2 cellular contexts compared by ENCODE assay signal in genomic region chr6:50096267-50096666, GRCh38.
TF ChIP-seq lines count a peak whose summit lies in the region.

No MANE protein-coding gene starts in this region.

TF ChIP-seq in GM23338, 12 proteins besides CTCF, POLR2A, EP300 and RAD21:
- TF ChIP-seq EZH2 (IDR thresholded peaks at IDR 0.05; ENCODE audit: low read depth, unreplicated experiment) (no peak), NANOG (IDR thresholded peaks at IDR 0.05; ENCODE audit: borderline replicate concordance) (no peak), EZH2phosphoT487 (IDR thresholded peaks at IDR 0.05; ENCODE audit: unreplicated experiment) (no peak), ZNF114 (CRISPR knock-in tag; IDR thresholded peaks at IDR 0.05) (no peak), JUNB (IDR thresholded peaks at IDR 0.05; ENCODE audit: unreplicated experiment) (no peak), POLR2AphosphoS5 (IDR thresholded peaks at IDR 0.05; ENCODE audit: low read depth) (no peak)
- TF ChIP-seq, protein P1, sequence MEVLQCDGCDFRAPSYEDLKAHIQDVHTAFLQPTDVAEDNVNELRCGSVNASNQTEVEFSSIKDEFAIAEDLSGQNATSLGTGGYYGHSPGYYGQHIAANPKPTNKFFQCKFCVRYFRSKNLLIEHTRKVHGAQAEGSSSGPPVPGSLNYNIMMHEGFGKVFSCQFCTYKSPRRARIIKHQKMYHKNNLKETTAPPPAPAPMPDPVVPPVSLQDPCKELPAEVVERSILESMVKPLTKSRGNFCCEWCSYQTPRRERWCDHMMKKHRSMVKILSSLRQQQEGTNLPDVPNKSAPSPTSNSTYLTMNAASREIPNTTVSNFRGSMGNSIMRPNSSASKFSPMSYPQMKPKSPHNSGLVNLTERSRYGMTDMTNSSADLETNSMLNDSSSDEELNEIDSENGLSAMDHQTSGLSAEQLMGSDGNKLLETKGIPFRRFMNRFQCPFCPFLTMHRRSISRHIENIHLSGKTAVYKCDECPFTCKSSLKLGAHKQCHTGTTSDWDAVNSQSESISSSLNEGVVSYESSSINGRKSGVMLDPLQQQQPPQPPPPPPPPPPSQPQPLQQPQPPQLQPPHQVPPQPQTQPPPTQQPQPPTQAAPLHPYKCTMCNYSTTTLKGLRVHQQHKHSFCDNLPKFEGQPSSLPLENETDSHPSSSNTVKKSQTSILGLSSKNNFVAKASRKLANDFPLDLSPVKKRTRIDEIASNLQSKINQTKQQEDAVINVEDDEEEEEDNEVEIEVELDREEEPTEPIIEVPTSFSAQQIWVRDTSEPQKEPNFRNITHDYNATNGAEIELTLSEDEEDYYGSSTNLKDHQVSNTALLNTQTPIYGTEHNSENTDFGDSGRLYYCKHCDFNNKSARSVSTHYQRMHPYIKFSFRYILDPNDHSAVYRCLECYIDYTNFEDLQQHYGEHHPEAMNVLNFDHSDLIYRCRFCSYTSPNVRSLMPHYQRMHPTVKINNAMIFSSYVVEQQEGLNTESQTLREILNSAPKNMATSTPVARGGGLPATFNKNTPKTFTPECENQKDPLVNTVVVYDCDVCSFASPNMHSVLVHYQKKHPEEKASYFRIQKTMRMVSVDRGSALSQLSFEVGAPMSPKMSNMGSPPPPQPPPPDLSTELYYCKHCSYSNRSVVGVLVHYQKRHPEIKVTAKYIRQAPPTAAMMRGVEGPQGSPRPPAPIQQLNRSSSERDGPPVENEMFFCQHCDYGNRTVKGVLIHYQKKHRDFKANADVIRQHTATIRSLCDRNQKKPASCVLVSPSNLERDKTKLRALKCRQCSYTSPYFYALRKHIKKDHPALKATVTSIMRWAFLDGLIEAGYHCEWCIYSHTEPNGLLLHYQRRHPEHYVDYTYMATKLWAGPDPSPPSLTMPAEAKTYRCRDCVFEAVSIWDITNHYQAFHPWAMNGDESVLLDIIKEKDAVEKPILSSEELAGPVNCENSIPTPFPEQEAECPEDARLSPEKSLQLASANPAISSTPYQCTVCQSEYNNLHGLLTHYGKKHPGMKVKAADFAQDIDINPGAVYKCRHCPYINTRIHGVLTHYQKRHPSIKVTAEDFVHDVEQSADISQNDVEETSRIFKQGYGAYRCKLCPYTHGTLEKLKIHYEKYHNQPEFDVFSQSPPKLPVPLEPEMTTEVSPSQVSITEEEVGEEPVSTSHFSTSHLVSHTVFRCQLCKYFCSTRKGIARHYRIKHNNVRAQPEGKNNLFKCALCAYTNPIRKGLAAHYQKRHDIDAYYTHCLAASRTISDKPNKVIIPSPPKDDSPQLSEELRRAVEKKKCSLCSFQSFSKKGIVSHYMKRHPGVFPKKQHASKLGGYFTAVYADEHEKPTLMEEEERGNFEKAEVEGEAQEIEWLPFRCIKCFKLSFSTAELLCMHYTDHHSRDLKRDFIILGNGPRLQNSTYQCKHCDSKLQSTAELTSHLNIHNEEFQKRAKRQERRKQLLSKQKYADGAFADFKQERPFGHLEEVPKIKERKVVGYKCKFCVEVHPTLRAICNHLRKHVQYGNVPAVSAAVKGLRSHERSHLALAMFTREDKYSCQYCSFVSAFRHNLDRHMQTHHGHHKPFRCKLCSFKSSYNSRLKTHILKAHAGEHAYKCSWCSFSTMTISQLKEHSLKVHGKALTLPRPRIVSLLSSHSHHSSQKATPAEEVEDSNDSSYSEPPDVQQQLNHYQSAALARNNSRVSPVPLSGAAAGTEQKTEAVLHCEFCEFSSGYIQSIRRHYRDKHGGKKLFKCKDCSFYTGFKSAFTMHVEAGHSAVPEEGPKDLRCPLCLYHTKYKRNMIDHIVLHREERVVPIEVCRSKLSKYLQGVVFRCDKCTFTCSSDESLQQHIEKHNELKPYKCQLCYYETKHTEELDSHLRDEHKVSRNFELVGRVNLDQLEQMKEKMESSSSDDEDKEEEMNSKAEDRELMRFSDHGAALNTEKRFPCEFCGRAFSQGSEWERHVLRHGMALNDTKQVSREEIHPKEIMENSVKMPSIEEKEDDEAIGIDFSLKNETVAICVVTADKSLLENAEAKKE (CRISPR knock-in tag; IDR thresholded peaks at IDR 0.05), result no peak
- TF ChIP-seq, protein P2, sequence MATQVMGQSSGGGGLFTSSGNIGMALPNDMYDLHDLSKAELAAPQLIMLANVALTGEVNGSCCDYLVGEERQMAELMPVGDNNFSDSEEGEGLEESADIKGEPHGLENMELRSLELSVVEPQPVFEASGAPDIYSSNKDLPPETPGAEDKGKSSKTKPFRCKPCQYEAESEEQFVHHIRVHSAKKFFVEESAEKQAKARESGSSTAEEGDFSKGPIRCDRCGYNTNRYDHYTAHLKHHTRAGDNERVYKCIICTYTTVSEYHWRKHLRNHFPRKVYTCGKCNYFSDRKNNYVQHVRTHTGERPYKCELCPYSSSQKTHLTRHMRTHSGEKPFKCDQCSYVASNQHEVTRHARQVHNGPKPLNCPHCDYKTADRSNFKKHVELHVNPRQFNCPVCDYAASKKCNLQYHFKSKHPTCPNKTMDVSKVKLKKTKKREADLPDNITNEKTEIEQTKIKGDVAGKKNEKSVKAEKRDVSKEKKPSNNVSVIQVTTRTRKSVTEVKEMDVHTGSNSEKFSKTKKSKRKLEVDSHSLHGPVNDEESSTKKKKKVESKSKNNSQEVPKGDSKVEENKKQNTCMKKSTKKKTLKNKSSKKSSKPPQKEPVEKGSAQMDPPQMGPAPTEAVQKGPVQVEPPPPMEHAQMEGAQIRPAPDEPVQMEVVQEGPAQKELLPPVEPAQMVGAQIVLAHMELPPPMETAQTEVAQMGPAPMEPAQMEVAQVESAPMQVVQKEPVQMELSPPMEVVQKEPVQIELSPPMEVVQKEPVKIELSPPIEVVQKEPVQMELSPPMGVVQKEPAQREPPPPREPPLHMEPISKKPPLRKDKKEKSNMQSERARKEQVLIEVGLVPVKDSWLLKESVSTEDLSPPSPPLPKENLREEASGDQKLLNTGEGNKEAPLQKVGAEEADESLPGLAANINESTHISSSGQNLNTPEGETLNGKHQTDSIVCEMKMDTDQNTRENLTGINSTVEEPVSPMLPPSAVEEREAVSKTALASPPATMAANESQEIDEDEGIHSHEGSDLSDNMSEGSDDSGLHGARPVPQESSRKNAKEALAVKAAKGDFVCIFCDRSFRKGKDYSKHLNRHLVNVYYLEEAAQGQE (IDR thresholded peaks at IDR 0.05; ENCODE audit: unreplicated experiment), result no peak

TF ChIP-seq in H1, 55 proteins besides CTCF, POLR2A, EP300 and RAD21:
- TF ChIP-seq TEAD4 (IDR thresholded peaks at IDR 0.05; ENCODE audit: low read depth, low read length), result no peak
- TF ChIP-seq RBBP5 (IDR thresholded peaks at IDR 0.05; ENCODE audit: borderline replicate concordance, low read depth, low read length), result no peak
- TF ChIP-seq CHD1 (IDR thresholded peaks at IDR 0.05; ENCODE audit: low read depth, low read length), result no peak
- TF ChIP-seq PHF8 (conservative IDR thresholded peaks at IDR 0.05; ENCODE audit: low read depth, low read length), result no peak
- no peak for TF ChIP-seq JUN (IDR thresholded peaks at IDR 0.05; ENCODE audit: low read depth, low read length)
- TF ChIP-seq, protein P3, sequence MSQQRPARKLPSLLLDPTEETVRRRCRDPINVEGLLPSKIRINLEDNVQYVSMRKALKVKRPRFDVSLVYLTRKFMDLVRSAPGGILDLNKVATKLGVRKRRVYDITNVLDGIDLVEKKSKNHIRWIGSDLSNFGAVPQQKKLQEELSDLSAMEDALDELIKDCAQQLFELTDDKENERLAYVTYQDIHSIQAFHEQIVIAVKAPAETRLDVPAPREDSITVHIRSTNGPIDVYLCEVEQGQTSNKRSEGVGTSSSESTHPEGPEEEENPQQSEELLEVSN (IDR thresholded peaks at IDR 0.05), result no peak
- no peak for TF ChIP-seq ATF2 (IDR thresholded peaks at IDR 0.05; ENCODE audit: low read length)
- no peak for TF ChIP-seq CHD2 (IDR thresholded peaks at IDR 0.05; ENCODE audit: low read length)
- TF ChIP-seq NRF1 (IDR thresholded peaks at IDR 0.05; ENCODE audit: low read depth, low read length), result no peak
- TF ChIP-seq SRF (IDR thresholded peaks at IDR 0.05; ENCODE audit: low read depth, low read length), result no peak
